In genomic region chr16:78098544-78099371, GRCh38 we compare ENCODE assay signal across 8 cellular contexts. TPM values are rescaled to one million over a fixed set of nuclear protein-coding genes. Genes with fewer than 3 reads are reported as not detected.
DNase-seq lines count a peak whose midpoint lies in the region; ATAC-seq and TF ChIP-seq lines count a peak whose summit lies in the region.

No MANE protein-coding gene starts in this region.

- no peak for ATAC-seq in GM18861 (IDR thresholded peaks at IDR 0.05; ENCODE audit: unreplicated experiment)

- H3K36me3 ChIP-seq in esophagus (ENCODE audit: control insufficient read depth in 2 of 2, insufficient read depth in 2 of 2, low read length in 1 of 2) (no peaks in the 10 kb centered on the region), prostate gland (no peaks in the 10 kb centered on the region)

- H3K9me3 ChIP-seq in esophagus (ENCODE audit: control insufficient read depth in 2 of 2, insufficient read depth in 1 of 2, low read depth in 1 of 2, low read length in 1 of 2) (no peaks in the 10 kb centered on the region), prostate gland (no peaks in the 10 kb centered on the region)

- H3K27me3 ChIP-seq in esophagus (ENCODE audit: control insufficient read depth in 1 of 2, insufficient read depth in 2 of 2, low read length in 2 of 2) (no peaks in the 10 kb centered on the region), prostate gland (replicated peaks; ENCODE audit: insufficient read depth) (no peaks in the 10 kb centered on the region)

- no peak for TF ChIP-seq CTCF in GM12865 (IDR thresholded peaks at IDR 0.05; ENCODE audit: insufficient read depth, low read depth, low read length, missing control alignments)
- no peak for TF ChIP-seq CTCF in prostate gland (IDR thresholded peaks at IDR 0.05)

- peaks cover 6% of the 10 kb centered on the region in 2 donors for H3K4me1 ChIP-seq in esophagus (ENCODE audit: control insufficient read depth in 2 of 2, insufficient read depth in 2 of 2, low read length in 1 of 2)
- no peaks in the 10 kb centered on the region for H3K4me1 ChIP-seq in prostate gland (replicated peaks)

- peak overlapping the region; percentile 83 for H3K4me3 ChIP-seq in GM12865 (ENCODE audit: low read depth, low read length)
- peak overlapping the region; percentile 66 to 96 for H3K4me3 ChIP-seq in esophagus (ENCODE audit: low read depth in 1 of 2, low read length in 2 of 2)
- H3K4me3 ChIP-seq in prostate gland: peak overlapping the region; percentile 56 to 79

- DNase-seq in GM12865 (ENCODE audit: low read depth): no peak
- DNase-seq in RKO (ENCODE audit: low spot score): peak; percentile 8
- no peak for DNase-seq in prostate gland (ENCODE audit: low spot score)
- no peak for DNase-seq in amygdala (lab: John Stamatoyannopoulos, UW)
- no peak for DNase-seq in GF-D8 (lab: John Stamatoyannopoulos, UW)
- DNase-seq in stimulated activated CD4-positive, alpha-beta T cell treated with anti-CD3 and anti-CD28 coated beads, Interleukin-15, amount 100 ng/mL, for 24 hours: no peak

- H3K27ac ChIP-seq in esophagus (ENCODE audit: low read depth in 2 of 2, low read length in 1 of 2): peak overlapping the region; percentile 94 to 95
- peak overlapping the region; percentile 77 to 82 for H3K27ac ChIP-seq in prostate gland

- WGBS in esophagus, 2 donors: 38 to 43% methylated on average over 20 of the region's 20 CpGs
- WGBS in prostate gland: 44% methylated on average over 20 of the region's 20 CpGs

- no peak for TF ChIP-seq POLR2A in prostate gland (IDR thresholded peaks at IDR 0.05)

- intact Hi-C loops in prostate gland (cut with DNase I): no loop called here

RNA-seq across cellular contexts. Expression of gene WWOX, which starts 0.7 kb away (rescaled TPM):
- 1 to 10 TPM; 6.4 to 9.1 TPM for polyA plus RNA-seq in esophagus
- total RNA-seq in prostate gland: 10 to 100 TPM; 93.2 to 99.4 TPM
